In genomic region chr11:47202569-47202968, GRCh38 we compare ENCODE assay signal across 30 cellular contexts. TPM values are rescaled to one million over a fixed set of nuclear protein-coding genes. Genes with fewer than 3 reads are reported as not detected.
"Had no signal": no experiment of that assay in that cellular context is flagged by ENCODE, and none has a peak within 500 bp of the region (broad histone marks: within the 10 kb centered on the region; RNA-seq: fewer than 3 reads in every experiment).

No MANE protein-coding gene starts in this region.

- H3K27ac ChIP-seq: colonic mucosa, epithelial cell of prostate, gastrocnemius medialis, hepatocyte, ovary, psoas muscle, suprapubic skin, transverse colon, upper lobe of right lung, uterus had no signal

- FAIRE-seq: kidney, small intestine had no signal

- H2AFZ ChIP-seq: hepatocyte had no signal

- H3K36me3 Mint-ChIP-seq: memory B cell; natural killer cell; stimulated activated naive B cell treated with anti-CD40 and anti-IgM and Interleukin-4, amounts not matched to agents 10 μg/mL and 1 μg/mL and 100 μg/mL, for 72 hours had no signal

- ATAC-seq: esophagus mucosa; gastrocnemius medialis; left lobe of liver; natural killer cell; psoas muscle; right cardiac atrium; stimulated activated naive B cell treated with anti-CD40 and anti-IgM and Interleukin-4, amounts not matched to agents 10 μg/mL and 1 μg/mL and 100 μg/mL, for 72 hours; upper lobe of right lung had no signal

- H3K9me3 ChIP-seq: colonic mucosa, gastrocnemius medialis, ovary, psoas muscle, suprapubic skin, transverse colon, upper lobe of right lung, uterus had no signal

- H3K27ac Mint-ChIP-seq: dendritic cell treated with granulocyte-macrophage colony-stimulating factor and Interleukin-4, amounts not matched to agents 40 ng/mL and 50 ng/mL, for 4 days; endodermal cell; memory B cell; natural killer cell; stimulated activated naive B cell treated with anti-CD40 and anti-IgM and Interleukin-4, amounts not matched to agents 10 μg/mL and 1 μg/mL and 100 μg/mL, for 72 hours; stimulated activated naive CD8-positive, alpha-beta T cell treated with anti-CD3 and anti-CD28 coated beads, Interleukin-15, Interleukin-2, amounts not matched to agents 100 ng/mL and 50 ng/mL, for 24 hours had no signal

- H3K79me2 ChIP-seq: hepatocyte had no signal

- H3K36me3 ChIP-seq: colonic mucosa, gastrocnemius medialis, ovary, suprapubic skin, transverse colon, upper lobe of right lung, uterus had no signal

- H3K4me1 Mint-ChIP-seq: natural killer cell; stimulated activated naive B cell treated with anti-CD40 and anti-IgM and Interleukin-4, amounts not matched to agents 10 μg/mL and 1 μg/mL and 100 μg/mL, for 72 hours had no signal

- DNase-seq: colonic mucosa; effector CD8-positive, alpha-beta T cell; endodermal cell; foreskin fibroblast; gastrocnemius medialis; head of caudate nucleus; kidney; natural killer cell; occipital lobe; ovary; psoas muscle; right cardiac atrium; small intestine; stimulated activated CD4-positive, alpha-beta T cell treated with anti-CD3 and anti-CD28 coated beads, Interleukin-15, amount 100 ng/mL, for 24 hours; stimulated activated CD4-positive, alpha-beta T cell treated with anti-CD3 and anti-CD28 coated beads, Interleukin-2, amount 100 ng/mL, for 48 hours; stimulated activated naive B cell treated with anti-CD40 and anti-IgM and Interleukin-4, amounts not matched to agents 10 μg/mL and 1 μg/mL and 100 μg/mL, for 72 hours; transverse colon; upper lobe of right lung; uterus had no signal

- H3K27me3 ChIP-seq: colonic mucosa, gastrocnemius medialis, hepatocyte, ovary, suprapubic skin, transverse colon, upper lobe of right lung, uterus had no signal

- H3K9me3 Mint-ChIP-seq: dendritic cell treated with granulocyte-macrophage colony-stimulating factor and Interleukin-4, amounts not matched to agents 40 ng/mL and 50 ng/mL, for 4 days; endodermal cell; memory B cell; natural killer cell; stimulated activated naive B cell treated with anti-CD40 and anti-IgM and Interleukin-4, amounts not matched to agents 10 μg/mL and 1 μg/mL and 100 μg/mL, for 72 hours; stimulated activated naive CD8-positive, alpha-beta T cell treated with anti-CD3 and anti-CD28 coated beads, Interleukin-15, Interleukin-2, amounts not matched to agents 100 ng/mL and 50 ng/mL, for 24 hours had no signal

- H3K4me3 ChIP-seq: colonic mucosa, gastrocnemius medialis, hepatocyte, lung, ovary, psoas muscle, suprapubic skin, transverse colon, upper lobe of right lung, uterus had no signal

- H3K4me2 ChIP-seq: hepatocyte had no signal

- H3K4me1 ChIP-seq: colonic mucosa, gastrocnemius medialis, psoas muscle, upper lobe of right lung, uterus had no signal

- H3K4me3 Mint-ChIP-seq: dendritic cell treated with granulocyte-macrophage colony-stimulating factor and Interleukin-4, amounts not matched to agents 40 ng/mL and 50 ng/mL, for 4 days; endodermal cell; memory B cell; natural killer cell; stimulated activated naive B cell treated with anti-CD40 and anti-IgM and Interleukin-4, amounts not matched to agents 10 μg/mL and 1 μg/mL and 100 μg/mL, for 72 hours; stimulated activated naive CD8-positive, alpha-beta T cell treated with anti-CD3 and anti-CD28 coated beads, Interleukin-15, Interleukin-2, amounts not matched to agents 100 ng/mL and 50 ng/mL, for 24 hours had no signal

RNA-seq across cellular contexts. Expression of gene PACSIN3, which starts 16.3 kb away (rescaled TPM):
- total RNA-seq: mononuclear cell had no signal
- polyA plus RNA-seq: neural cell had no signal
